ENCODE assay signal across 8 cellular contexts in genomic region chr9:214488-215448, GRCh38. TPM values are rescaled to one million over a fixed set of nuclear protein-coding genes. Genes with fewer than 3 reads are reported as not detected.
DNase-seq lines count a peak whose midpoint lies in the region; ATAC-seq and TF ChIP-seq lines count a peak whose summit lies in the region.

Gene DOCK8, plus strand, starts transcription at chr9:214865. Its CDS starts 112 bp downstream, at chr9:214977.

- no TSS peak for BruUV-seq in PC-3 (replicated peaks; lab: Mats Ljungman, UMichigan)

- H2AFZ ChIP-seq in PC-3 (ENCODE audit: low read length): peak within 1 kb of the TSS; percentile 87

- H3K27ac ChIP-seq in PC-3 (ENCODE audit: low read length) (no peak within 1 kb of the TSS), rectal smooth muscle tissue (ENCODE audit: low read depth, low read length) (peak within 1 kb of the TSS; percentile 18), uterus (peak within 1 kb of the TSS; percentile 68 to 69)

- H3K4me1 ChIP-seq in PC-3 (ENCODE audit: insufficient read depth, low read length) (peaks cover 4% of the 10 kb centered on the region; the same call in 1 of the 2 replicates), rectal smooth muscle tissue (ENCODE audit: control insufficient read depth, insufficient read depth, low read length) (no peaks in the 10 kb centered on the region), uterus (peaks cover 0 to 8% of the 10 kb centered on the region in 2 donors)

- H3K9me3 ChIP-seq in PC-3 (ENCODE audit: low read length) (no peaks in the 10 kb centered on the region), uterus (no peaks in the 10 kb centered on the region)

- ATAC-seq in GM18858 (IDR thresholded peaks at IDR 0.05; ENCODE audit: unreplicated experiment): peak; percentile 77
- ATAC-seq in HG03095 (IDR thresholded peaks at IDR 0.05; ENCODE audit: unreplicated experiment): peak; percentile 90
- peak; percentile 94 for ATAC-seq in PC-3
- ATAC-seq in Right ventricle myocardium superior (ENCODE audit: poor library complexity): peak; percentile 92

- no peaks in the 10 kb centered on the region for H3K79me2 ChIP-seq in PC-3 (ENCODE audit: low read length)

- peak within 1 kb of the TSS; percentile 79 for H3K4me3 ChIP-seq in PC-3 (ENCODE audit: low read length)
- H3K4me3 ChIP-seq in rectal smooth muscle tissue (ENCODE audit: low read length): peak within 1 kb of the TSS; percentile 60
- peak within 1 kb of the TSS; percentile 31 to 46 for H3K4me3 ChIP-seq in uterus

- intact Hi-C loops in PC-3 (cut with micrococcal nuclease): loop anchor here (2.0 kb wide), 1 partner anchor 24 kb away; no protein-coding TSS in a partner anchor
- intact Hi-C loops in Right ventricle myocardium superior (cut with DNase I): no loop called here
- intact Hi-C loops in uterus (cut with DNase I; ENCODE audit: low total_unique reads): no loop called here

- CTCF ChIA-PET in PC-3 (lab: Charles Lee): no interaction called here

- H3K9me2 ChIP-seq in PC-3 (replicated peaks; ENCODE audit: low read length): no peaks in the 10 kb centered on the region

- TF ChIP-seq POLR2A in uterus (IDR thresholded peaks at IDR 0.05): no peak

- H3K27me3 ChIP-seq in PC-3 (ENCODE audit: low read length): no peaks in the 10 kb centered on the region
- H3K27me3 ChIP-seq in rectal smooth muscle tissue (ENCODE audit: control insufficient read depth, insufficient read depth, low read length): no peaks in the 10 kb centered on the region
- H3K27me3 ChIP-seq in uterus: no peaks in the 10 kb centered on the region

- no peaks in the 10 kb centered on the region for H4K20me1 ChIP-seq in PC-3 (ENCODE audit: low read length)

- H3F3A ChIP-seq in PC-3 (ENCODE audit: low read length, unreplicated experiment): no peaks in the 10 kb centered on the region

- H3K9ac ChIP-seq in PC-3 (ENCODE audit: low read length): peak within 1 kb of the TSS; percentile 50
- H3K9ac ChIP-seq in rectal smooth muscle tissue (ENCODE audit: low read length): no peak within 1 kb of the TSS

- POLR2A ChIA-PET in PC-3 (lab: Charles Lee; ENCODE audit: unreplicated experiment): interaction anchor here (0.6 kb wide), 2 partner anchors 32 to 596 kb away, joined by 3 to 12 read pairs; no protein-coding TSS in a partner anchor

- peak; percentile 54 for TF ChIP-seq CTCF in PC-3 (conservative IDR thresholded peaks at IDR 0.05; ENCODE audit: low read depth, low read length)
- peak in 1 of 4 experiments; percentile 28 for TF ChIP-seq CTCF in uterus (IDR thresholded peaks at IDR 0.05)

- peak; percentile 48 for DNase-seq in 8988T
- DNase-seq in PC-3: peak; percentile 63
- DNase-seq in activated effector memory CD4-positive, alpha-beta T cell treated with Interleukin-2 at 50 U/mL for 16 hours: peak; percentile 51
- DNase-seq in Right ventricle myocardium superior: peak; percentile 85
- DNase-seq in uterus: peak in 1 of 2 donors; percentile 22

- peak within 1 kb of the TSS; percentile 90 for H3K4me2 ChIP-seq in PC-3 (ENCODE audit: low read length)

- H3K36me3 ChIP-seq in PC-3 (ENCODE audit: low read depth, low read length) (no peaks in the 10 kb centered on the region), rectal smooth muscle tissue (ENCODE audit: control insufficient read depth, insufficient read depth, low read length) (no peaks in the 10 kb centered on the region), uterus (no peaks in the 10 kb centered on the region)

RNA-seq across cellular contexts. Expression of gene DOCK8, which starts in this region (rescaled TPM):
- total RNA-seq in PC-3 (2014; rRNA removed) (1.5 and 1.9 TPM in 2 replicates), Right ventricle myocardium superior (3.4 TPM), uterus (10 to 100 TPM in 2 of 4 donors, 1 to 10 TPM in 2; 6.7 to 28.5 (median 11.7) TPM)
